Comparison of ENCODE assay signal across 1 cellular context in genomic region chr11:125494987-125495725, GRCh38.
TF ChIP-seq lines count a peak whose summit lies in the region.

No MANE protein-coding gene starts in this region.

TF ChIP-seq in SK-N-SH, 30 proteins besides CTCF, POLR2A, EP300 and RAD21 (continued from another document):
- TF ChIP-seq REST (IDR thresholded peaks at IDR 0.05; ENCODE audit: low read depth, low read length): no peak
- no peak for TF ChIP-seq TCF12 (IDR thresholded peaks at IDR 0.05)
- no peak for TF ChIP-seq MAX (IDR thresholded peaks at IDR 0.05; ENCODE audit: low read depth)
- TF ChIP-seq GATA2 (CRISPR knock-in tag; IDR thresholded peaks at IDR 0.05): no peak
- no peak for TF ChIP-seq ZBTB33 (IDR thresholded peaks at IDR 0.05; ENCODE audit: borderline replicate concordance, low read depth)
